26 cellular contexts compared by ENCODE assay signal in the genomic region with DNA sequence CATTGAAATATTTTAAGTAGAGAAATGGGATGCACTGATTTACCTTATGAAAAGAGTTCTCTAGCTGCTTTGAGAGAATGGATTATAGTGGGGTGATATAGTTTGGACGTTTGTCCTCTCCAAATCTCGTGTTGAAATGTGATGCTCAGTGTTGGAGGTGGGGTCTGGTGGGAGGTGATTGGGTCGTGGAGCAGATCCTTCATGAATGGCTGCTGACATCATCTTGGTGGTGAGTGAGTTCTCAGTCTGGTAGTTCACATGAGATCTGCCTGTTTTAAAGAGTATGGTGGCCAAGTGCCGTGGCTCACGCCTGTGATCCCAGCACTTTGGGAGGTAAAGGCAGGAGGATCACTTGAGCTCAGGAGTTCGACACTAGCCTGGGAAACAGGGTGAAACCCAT. TPM values are rescaled to one million over a fixed set of nuclear protein-coding genes. Genes with fewer than 3 reads are reported as not detected.
DNase-seq lines count a peak whose midpoint lies in the region; ATAC-seq, FAIRE-seq and TF ChIP-seq lines count a peak whose summit lies in the region.
"Had no signal": no experiment of that assay in that cellular context is flagged by ENCODE, and none has a peak within 500 bp of the region (broad histone marks: within the 10 kb centered on the region; RNA-seq: fewer than 3 reads in every experiment).

No MANE protein-coding gene starts in this region.

- H3K27ac ChIP-seq in mammary epithelial cell (ENCODE audit: insufficient read depth, low read depth, low read length): no peak overlapping the region
- H3K27ac ChIP-seq in endodermal cell (ENCODE audit: low read depth, low read length): no peak overlapping the region
- no peak overlapping the region for H3K27ac ChIP-seq in keratinocyte (ENCODE audit: control insufficient read depth, insufficient read depth, low read length)
- H3K27ac ChIP-seq in body of pancreas: no peak overlapping the region
- no peak overlapping the region for H3K27ac ChIP-seq in breast epithelium
- H3K27ac ChIP-seq: 22Rv1, C4-2B, SJCRH30 had no signal

- H3K4me1 Mint-ChIP-seq in MCF 10A (ENCODE audit: insufficient read depth, unreplicated experiment): no peaks in the 10 kb centered on the region
- peaks cover 33% of the 10 kb centered on the region for H3K4me1 Mint-ChIP-seq in endodermal cell
- H3K4me1 Mint-ChIP-seq in stimulated activated naive CD8-positive, alpha-beta T cell treated with anti-CD3 and anti-CD28 coated beads, Interleukin-15, amount 100 ng/mL, for 72 hours: peaks cover 4% of the 10 kb centered on the region
- H3K4me1 Mint-ChIP-seq: B cell had no signal

- H3K4me3 Mint-ChIP-seq in MCF 10A (ENCODE audit: unreplicated experiment) (no peak overlapping the region), endodermal cell (no peak overlapping the region)
- H3K4me3 Mint-ChIP-seq in stimulated activated naive CD8-positive, alpha-beta T cell treated with anti-CD3 and anti-CD28 coated beads, Interleukin-15, amount 100 ng/mL, for 72 hours: no peak overlapping the region
- H3K4me3 Mint-ChIP-seq: B cell; CD8-positive, alpha-beta T cell had no signal

- H3K27ac Mint-ChIP-seq in MCF 10A (ENCODE audit: low read depth, unreplicated experiment) (no peak overlapping the region), endodermal cell (peak overlapping the region; percentile 54)
- no peak overlapping the region for H3K27ac Mint-ChIP-seq in stimulated activated naive CD8-positive, alpha-beta T cell treated with anti-CD3 and anti-CD28 coated beads, Interleukin-15, amount 100 ng/mL, for 72 hours
- H3K27ac Mint-ChIP-seq: B cell; CD8-positive, alpha-beta T cell had no signal

- H3K4me1 ChIP-seq in mammary epithelial cell (ENCODE audit: insufficient read depth, low read length): no peaks in the 10 kb centered on the region
- H3K4me1 ChIP-seq in endodermal cell (ENCODE audit: control insufficient read depth, insufficient read depth, low read length): peaks cover 11% of the 10 kb centered on the region
- peaks cover 8% of the 10 kb centered on the region for H3K4me1 ChIP-seq in keratinocyte (ENCODE audit: control insufficient read depth, extremely low read depth, insufficient read depth, low read length)
- peaks cover under 1% of the 10 kb centered on the region for H3K4me1 ChIP-seq in body of pancreas
- H3K4me1 ChIP-seq in breast epithelium: no peaks in the 10 kb centered on the region
- H3K4me1 ChIP-seq: SJCRH30 had no signal

- TF ChIP-seq POLR2A in body of pancreas (IDR thresholded peaks at IDR 0.05): no peak
- no peak for TF ChIP-seq POLR2A in breast epithelium (IDR thresholded peaks at IDR 0.05)

- H3K9me3 ChIP-seq in mammary epithelial cell (replicated peaks; ENCODE audit: insufficient read depth, low read length) (no peaks in the 10 kb centered on the region), endodermal cell (ENCODE audit: control insufficient read depth, low read length) (no peaks in the 10 kb centered on the region), keratinocyte (ENCODE audit: control insufficient read depth, low read depth, low read length) (no peaks in the 10 kb centered on the region), body of pancreas (no peaks in the 10 kb centered on the region), breast epithelium (no peaks in the 10 kb centered on the region)
- H3K9me3 ChIP-seq: SJCRH30 had no signal

- H3K9me3 Mint-ChIP-seq in MCF 10A (ENCODE audit: unreplicated experiment) (no peaks in the 10 kb centered on the region), endodermal cell (no peaks in the 10 kb centered on the region)
- H3K9me3 Mint-ChIP-seq in stimulated activated naive CD8-positive, alpha-beta T cell treated with anti-CD3 and anti-CD28 coated beads, Interleukin-15, amount 100 ng/mL, for 72 hours: peaks cover 0 to 5% of the 10 kb centered on the region in 2 donors

- no peaks in the 10 kb centered on the region for H3K36me3 ChIP-seq in mammary epithelial cell (ENCODE audit: insufficient read depth, low read length)
- no peaks in the 10 kb centered on the region for H3K36me3 ChIP-seq in endodermal cell (ENCODE audit: control insufficient read depth, insufficient read depth, low read length)
- H3K36me3 ChIP-seq in keratinocyte (ENCODE audit: control insufficient read depth in 2 of 2, extremely low read depth in 1 of 2, insufficient read depth in 2 of 2, low read length in 2 of 2): no peaks in the 10 kb centered on the region
- no peaks in the 10 kb centered on the region for H3K36me3 ChIP-seq in body of pancreas (replicated peaks in 1 of 2; ENCODE audit: insufficient read depth in 1 of 2, low read depth in 2 of 2)
- H3K36me3 ChIP-seq in breast epithelium: no peaks in the 10 kb centered on the region
- H3K36me3 ChIP-seq: SJCRH30 had no signal

- peak; percentile 29 for FAIRE-seq in keratinocyte (lab: Jason Lieb, UNC)
- FAIRE-seq: GM12891, GM19239, K562 had no signal

- no peak overlapping the region for H3K4me2 ChIP-seq in mammary epithelial cell (ENCODE audit: insufficient read depth, low read depth, low read length)
- no peak overlapping the region for H3K4me2 ChIP-seq in keratinocyte (ENCODE audit: control insufficient read depth, extremely low read depth, insufficient read depth, low read depth, low read length)

- DNase-seq in mammary epithelial cell (no peak), MCF 10A (ENCODE audit: unreplicated experiment) (no peak), endodermal cell (no peak), keratinocyte (ENCODE audit: low read depth, low spot score) (no peak), body of pancreas (no peak), NOMO-1 (lab: John Stamatoyannopoulos, UW; ENCODE audit: unreplicated experiment in 2 of 2) (no peak), breast epithelium (ENCODE audit: low spot score in 2 of 2) (no peak)
- no peak for DNase-seq in stimulated activated naive CD8-positive, alpha-beta T cell treated with anti-CD3 and anti-CD28 coated beads, Interleukin-15, amount 100 ng/mL, for 72 hours
- DNase-seq: DMS 273 treated with DMSO at 0.1 percent for 48 hours, EL, GF-D8, Kasumi-1, NCI-H1105 treated with DMSO at 0.1 percent for 48 hours, NCI-H146, NCI-H1930, NCI-H2107, NCI-H774, PC-3, SJCRH30 had no signal

- WGBS in mammary epithelial cell (ENCODE audit: low coverage, missing lambda C conversion rate): 71% methylated on average over 5 of the region's 6 CpGs
- 79 to 90% methylated on average over 5 to 6 of the region's 6 CpGs for WGBS in endodermal cell (ENCODE audit: insufficient coverage in 1 of 2, insufficient read length in 1 of 2), 2 experiments
- WGBS in body of pancreas, 2 donors: 55 to 59% methylated on average over 6 of the region's 6 CpGs

- H3K27me3 Mint-ChIP-seq in MCF 10A (ENCODE audit: insufficient read depth, unreplicated experiment): peaks cover 30% of the 10 kb centered on the region
- H3K27me3 Mint-ChIP-seq in endodermal cell (ENCODE audit: insufficient read depth): peaks cover 13% of the 10 kb centered on the region
- H3K27me3 Mint-ChIP-seq in stimulated activated naive CD8-positive, alpha-beta T cell treated with anti-CD3 and anti-CD28 coated beads, Interleukin-15, amount 100 ng/mL, for 72 hours: no peaks in the 10 kb centered on the region

- H3K9me1 ChIP-seq in keratinocyte (ENCODE audit: control insufficient read depth, extremely low read depth, insufficient read depth, low read length): no peaks in the 10 kb centered on the region

- H3K79me2 ChIP-seq in mammary epithelial cell (ENCODE audit: insufficient read depth, low read length) (no peaks in the 10 kb centered on the region), keratinocyte (ENCODE audit: control insufficient read depth, insufficient read depth, low read length) (no peaks in the 10 kb centered on the region)

- H3K27me3 ChIP-seq in mammary epithelial cell (ENCODE audit: insufficient read depth, low read length) (no peaks in the 10 kb centered on the region), endodermal cell (ENCODE audit: control insufficient read depth, insufficient read depth, low read length, poor library complexity, severe bottlenecking) (no peaks in the 10 kb centered on the region), keratinocyte (ENCODE audit: control insufficient read depth, extremely low read depth, insufficient read depth, low read length) (no peaks in the 10 kb centered on the region), body of pancreas (no peaks in the 10 kb centered on the region), breast epithelium (peaks cover 0 to 4% of the 10 kb centered on the region in 2 donors)
- H3K27me3 ChIP-seq: SJCRH30 had no signal

- H3K9ac ChIP-seq in mammary epithelial cell (ENCODE audit: insufficient read depth, low read length) (no peak overlapping the region), endodermal cell (ENCODE audit: extremely low read depth, low read length, poor library complexity, severe bottlenecking) (no peak overlapping the region), keratinocyte (ENCODE audit: control insufficient read depth, extremely low read depth, insufficient read depth, low read length) (no peak overlapping the region)

- in situ Hi-C loops in mammary epithelial cell (cut with MboI; ENCODE audit: low sequenced_read_pairs in 2 of 2): no loop called here

- no TSS peak for BruUV-seq in mammary epithelial cell (replicated peaks; lab: Mats Ljungman, UMichigan)
- BruUV-seq in MCF 10A (replicated peaks; lab: Mats Ljungman, UMichigan): no TSS peak

- H4K20me1 ChIP-seq in mammary epithelial cell (ENCODE audit: insufficient read depth, low read length): no peaks in the 10 kb centered on the region
- H4K20me1 ChIP-seq in keratinocyte (ENCODE audit: control insufficient read depth, extremely low read depth, insufficient read depth, low read length): no peaks in the 10 kb centered on the region

- H3K4me3 ChIP-seq in mammary epithelial cell (replicated peaks in 1 of 3; ENCODE audit: insufficient read depth in 1 of 3, low read depth in 2 of 3, low read length in 3 of 3): no peak overlapping the region
- no peak overlapping the region for H3K4me3 ChIP-seq in endodermal cell (ENCODE audit: low read length)
- H3K4me3 ChIP-seq in keratinocyte (ENCODE audit: control insufficient read depth in 2 of 3, extremely low read depth in 1 of 3, insufficient read depth in 2 of 3, low read depth in 1 of 3, low read length in 3 of 3): no peak overlapping the region
- no peak overlapping the region for H3K4me3 ChIP-seq in body of pancreas
- H3K4me3 ChIP-seq in breast epithelium: no peak overlapping the region
- H3K4me3 ChIP-seq: K562, SJCRH30 had no signal

- dilution Hi-C loops in mammary epithelial cell (cut with HindIII; ENCODE audit: low sequenced_read_pairs) (no loop called here), keratinocyte (cut with MboI; ENCODE audit: extremely low pct_ligation_motif_present, low sequenced_read_pairs) (no loop called here)

- no peak for TF ChIP-seq CTCF in mammary epithelial cell (conservative IDR thresholded peaks at IDR 0.05 in 1 of 2, IDR thresholded peaks at IDR 0.05 in 1 of 2; ENCODE audit: extremely low read depth in 1 of 2, insufficient read depth in 1 of 2, low read depth in 1 of 2, low read length in 2 of 2)
- TF ChIP-seq CTCF in MCF 10A (IDR thresholded peaks at IDR 0.05; ENCODE audit: unreplicated experiment): no peak
- no peak for TF ChIP-seq CTCF in endodermal cell (conservative IDR thresholded peaks at IDR 0.05)
- no peak for TF ChIP-seq CTCF in keratinocyte (optimal IDR thresholded peaks at IDR 0.05 in 1 of 3, IDR thresholded peaks at IDR 0.05 in 1 of 3, conservative IDR thresholded peaks at IDR 0.05 in 1 of 3; ENCODE audit: extremely low read depth in 1 of 3, insufficient read depth in 2 of 3, low read length in 3 of 3)
- TF ChIP-seq CTCF in body of pancreas (IDR thresholded peaks at IDR 0.05): no peak
- no peak for TF ChIP-seq CTCF in breast epithelium (IDR thresholded peaks at IDR 0.05)

- POLR2A ChIA-PET in MCF 10A (lab: Yijun Ruan, JAX): interaction anchor here (0.6 kb wide), 1 partner anchor 13 kb away, joined by 3 read pairs; no protein-coding TSS in a partner anchor

- ATAC-seq in stimulated activated naive CD8-positive, alpha-beta T cell treated with anti-CD3 and anti-CD28 coated beads, Interleukin-15, amount 100 ng/mL, for 72 hours: no peak
- ATAC-seq in body of pancreas: no peak
- ATAC-seq: CD8-positive, alpha-beta T cell; K562; PC-3 had no signal

- H3K36me3 Mint-ChIP-seq in MCF 10A (ENCODE audit: insufficient read depth, unreplicated experiment) (no peaks in the 10 kb centered on the region), endodermal cell (ENCODE audit: low read depth) (no peaks in the 10 kb centered on the region)
- H3K36me3 Mint-ChIP-seq: CD8-positive, alpha-beta T cell had no signal

- H2AFZ ChIP-seq in mammary epithelial cell (ENCODE audit: low read depth, low read length) (peak overlapping the region; percentile 3), keratinocyte (ENCODE audit: control insufficient read depth, low read length) (no peak overlapping the region)

- intact Hi-C loops in mammary epithelial cell (cut with micrococcal nuclease) (no loop called here), MCF 10A (cut with micrococcal nuclease) (no loop called here), body of pancreas (cut with DNase I) (no loop called here), breast epithelium (cut with DNase I; ENCODE audit: low total_unique reads) (no loop called here)

- CTCF ChIA-PET in mammary epithelial cell (lab: Charles Lee; ENCODE audit: low non-redundant PET) (no interaction called here), MCF 10A (lab: Yijun Ruan, JAX) (interaction anchor here (0.7 kb wide), 1 partner anchor 439 kb away, joined by 3 read pairs; no protein-coding TSS in a partner anchor)

RNA-seq across cellular contexts. Expression of gene SH3RF3, which starts 58.7 kb away (rescaled TPM):
- total RNA-seq in mammary epithelial cell (1 to 10 TPM in 1 of 2 donors, under 1 TPM in 1; 0.33 to 2.0 TPM), MCF 10A (2022) (21.0 and 21.7 TPM in 2 replicates), endodermal cell (1 to 10 TPM; 1.5 to 1.8 TPM), body of pancreas (1 to 10 TPM; 1.3 to 5.6 TPM), breast epithelium (1 to 10 TPM; 3.2 to 5.6 (median 4.6) TPM)
- polyA plus RNA-seq in mammary epithelial cell (0.20 TPM), keratinocyte (0.08 to 0.18 TPM (median 0.17 TPM) in 3 replicates)
- polyA minus RNA-seq in mammary epithelial cell (not detected), keratinocyte (0.19 to 0.69 TPM (median 0.20 TPM) in 3 replicates)
- polyA plus RNA-seq in endodermal cell (2013, experiment 1 of 2): 1.7 TPM
- polyA plus RNA-seq in endodermal cell (2013, experiment 2 of 2): 1.8 TPM
- not detected for polyA plus RNA-seq in keratinocyte (2011; ENCODE audit: low read depth)
- polyA plus RNA-seq in keratinocyte (2011; cell fraction: cytosol; rRNA removed): 0.15 and 0.26 TPM in 2 replicates
- 0.49 and 0.55 TPM in 2 replicates for polyA plus RNA-seq in keratinocyte (2011; cell fraction: nucleus; rRNA removed)
- 0.06 and 0.36 TPM in 2 replicates for polyA plus RNA-seq in keratinocyte (2012; ENCODE audit: low replicate concordance)
- polyA minus RNA-seq in keratinocyte (2011; cell fraction: cytosol; rRNA and poly(A)+ RNA removed): 0.96 TPM
- 0.95 and 1.3 TPM in 2 replicates for polyA minus RNA-seq in keratinocyte (2011; cell fraction: nucleus; rRNA and poly(A)+ RNA removed)
- polyA plus RNA-seq: K562 had no signal
